8 cellular contexts compared by ENCODE assay signal in the genomic region with DNA sequence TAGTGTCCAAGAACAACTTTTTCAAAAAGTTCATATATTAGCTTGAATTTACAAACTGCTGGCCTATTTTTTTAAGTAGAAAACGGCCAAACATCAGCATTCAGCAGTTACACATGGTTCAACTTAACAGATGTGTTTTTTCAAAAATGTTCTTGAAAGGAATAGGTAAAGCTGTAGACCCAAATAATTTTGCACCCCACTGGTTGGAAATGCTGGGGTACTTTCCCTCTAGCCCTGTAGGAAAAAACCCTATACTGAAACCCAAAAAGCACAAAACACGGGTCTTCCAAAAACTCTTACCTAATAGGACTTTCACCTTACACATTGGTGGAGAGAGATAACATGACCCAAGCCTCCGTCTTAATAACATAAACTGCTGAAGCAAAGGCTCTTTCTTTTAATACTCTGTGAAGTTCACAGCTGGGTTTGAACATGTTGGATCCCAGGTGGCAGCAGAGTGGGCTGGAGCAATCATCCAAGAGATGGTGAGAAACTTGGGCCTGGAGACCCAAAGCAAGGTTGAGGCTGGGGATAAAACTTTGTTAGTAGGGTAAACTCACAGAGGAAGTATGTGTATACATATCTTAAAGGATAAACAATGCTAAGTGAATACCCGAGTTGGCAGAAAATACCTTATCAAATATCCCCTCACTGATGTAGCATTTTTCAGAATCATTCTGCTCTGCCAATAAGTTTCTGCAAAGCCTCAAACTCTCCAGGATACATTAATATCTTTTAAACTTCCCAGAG. TPM values are rescaled to one million over a fixed set of nuclear protein-coding genes. Genes with fewer than 3 reads are reported as not detected.
A peak's percentile ranks its signal among the peaks of the same experiment; 100 is the strongest.
DNase-seq lines count a peak whose midpoint lies in the region; TF ChIP-seq lines count a peak whose summit lies in the region.

No MANE protein-coding gene starts in this region.

- intact Hi-C loops in CD4-positive, alpha-beta memory T cell (cut with micrococcal nuclease), result loop anchor here (1.0 to 5.0 kb wide), 5 partner anchors 79 to 1580 kb away; partner anchors contain the start of genes ANXA7, ECD, FAM149B1 and KAT6B

- in situ Hi-C loops in ACHN (cut with HindIII; ENCODE audit: low pct_ligation_motif_present, low pct_unique_long_range_greater_than_20kb, low sequenced_read_pairs), result no loop called here

- DNase-seq in CD4-positive, alpha-beta memory T cell, result no peak
- DNase-seq in MG63, result peak; percentile 4
- DNase-seq in choroid plexus epithelial cell (ENCODE audit: low read depth), result peak; percentile 22
- DNase-seq in nephron progenitor cell, result no peak
- DNase-seq in nucleus accumbens (lab: John Stamatoyannopoulos, UW), result no peak
- DNase-seq in ACHN, result no peak
- DNase-seq in NK-92 (lab: John Stamatoyannopoulos, UW; ENCODE audit: unreplicated experiment), result no peak
- DNase-seq in NCI-H1694 treated with DMSO at 0.1 percent for 48 hours (lab: John Stamatoyannopoulos, UW), result no peak

- H3K36me3 Mint-ChIP-seq in CD4-positive, alpha-beta memory T cell, result peaks cover 24 to 69% of the 10 kb centered on the region in 2 donors
- H3K36me3 Mint-ChIP-seq in nephron progenitor cell (ENCODE audit: low read depth), result peaks cover 57% of the 10 kb centered on the region

- peak overlapping the region; percentile 94 to 99 (median 98) for H3K27ac Mint-ChIP-seq in CD4-positive, alpha-beta memory T cell
- peak overlapping the region; percentile 99 for H3K27ac Mint-ChIP-seq in nephron progenitor cell

- peak overlapping the region; percentile 96 to 99 (median 97) for H3K4me3 Mint-ChIP-seq in CD4-positive, alpha-beta memory T cell
- H3K4me3 Mint-ChIP-seq in nephron progenitor cell, result peak overlapping the region; percentile 97

- H3K27ac ChIP-seq in CD4-positive, alpha-beta memory T cell (ENCODE audit: low read depth, low read length), result peak overlapping the region; percentile 82

- peaks cover 38 to 82% (median 61%) of the 10 kb centered on the region in 4 donors for H3K4me1 Mint-ChIP-seq in CD4-positive, alpha-beta memory T cell
- peaks cover 65% of the 10 kb centered on the region for H3K4me1 Mint-ChIP-seq in nephron progenitor cell

- H3K4me3 ChIP-seq in CD4-positive, alpha-beta memory T cell (ENCODE audit: low read length in 2 of 2), result peak overlapping the region; percentile 53 to 87
- peak overlapping the region; percentile 88 for H3K4me3 ChIP-seq in MG63
- peak overlapping the region; percentile 92 for H3K4me3 ChIP-seq in choroid plexus epithelial cell (ENCODE audit: low read depth, low read length)

- TF ChIP-seq CTCF in choroid plexus epithelial cell (conservative IDR thresholded peaks at IDR 0.05; ENCODE audit: low read depth, low read length), result no peak
- no peak for TF ChIP-seq CTCF in nephron progenitor cell (IDR thresholded peaks at IDR 0.05)

- CTCF ChIA-PET in CD4-positive, alpha-beta memory T cell (lab: Charles Lee; ENCODE audit: partially characterized antibody), result interaction anchor here (0.9 to 1.7 kb wide), 3 partner anchors 14 to 247 kb away, joined by 3 to 4 read pairs (median 3); no protein-coding TSS in a partner anchor

- no peaks in the 10 kb centered on the region for H3K27me3 Mint-ChIP-seq in CD4-positive, alpha-beta memory T cell
- no peaks in the 10 kb centered on the region for H3K27me3 Mint-ChIP-seq in nephron progenitor cell (ENCODE audit: low read depth, poor library complexity)

- no peaks in the 10 kb centered on the region for H3K9me3 ChIP-seq in CD4-positive, alpha-beta memory T cell (ENCODE audit: control insufficient read depth in 1 of 2, low read length in 2 of 2)
- no peaks in the 10 kb centered on the region for H3K9me3 ChIP-seq in MG63

- POLR2A ChIA-PET in CD4-positive, alpha-beta memory T cell (lab: Charles Lee; ENCODE audit: partially characterized antibody), result interaction anchor here (0.6 to 2.8 kb wide), 13 partner anchors 8 to 496 kb away, joined by 3 to 15 read pairs (median 5); partner anchors contain the start of genes ANXA7, CFAP70, ECD and FAM149B1

- H3K9me3 Mint-ChIP-seq in CD4-positive, alpha-beta memory T cell, result no peaks in the 10 kb centered on the region
- H3K9me3 Mint-ChIP-seq in nephron progenitor cell, result no peaks in the 10 kb centered on the region

- H3K4me1 ChIP-seq in CD4-positive, alpha-beta memory T cell (ENCODE audit: insufficient read depth, low read length), result peaks cover 52% of the 10 kb centered on the region

- peaks cover 19% of the 10 kb centered on the region for H3K36me3 ChIP-seq in CD4-positive, alpha-beta memory T cell (ENCODE audit: insufficient read depth, low read length)
- H3K36me3 ChIP-seq in MG63, result peaks cover 75% of the 10 kb centered on the region

- H3K27me3 ChIP-seq in CD4-positive, alpha-beta memory T cell (ENCODE audit: insufficient read depth, low read length), result no peaks in the 10 kb centered on the region
- H3K27me3 ChIP-seq in MG63, result no peaks in the 10 kb centered on the region

RNA-seq across cellular contexts. Expression of gene DNAJC9, which starts 0.6 kb away (rescaled TPM):
- 10 to 100 TPM; 31.6 to 31.7 TPM for total RNA-seq in CD4-positive, alpha-beta memory T cell
- 10 to 100 TPM; 31.6 to 40.1 TPM for polyA plus RNA-seq in CD4-positive, alpha-beta memory T cell
- total RNA-seq in MG63 (2014; rRNA removed; shearing (Covaris generic); ENCODE audit: low replicate concordance), result 31.1 and 39.5 TPM in 2 replicates

RNA-seq across cellular contexts. Expression of gene MRPS16, which starts 4.8 kb away (rescaled TPM):
- 10 to 100 TPM; 44.9 to 47.1 TPM for total RNA-seq in CD4-positive, alpha-beta memory T cell
- polyA plus RNA-seq in CD4-positive, alpha-beta memory T cell, result 100 to 1,000 TPM in 1 of 2 donors, 10 to 100 TPM in 1; 96.4 to 104 TPM
- total RNA-seq in MG63 (2014; rRNA removed; shearing (Covaris generic); ENCODE audit: low replicate concordance), result 61.4 TPM in 2 replicates

Comparison
In these comparisons a context has a peak if more than half of its experiments do, and no peak if none do; other contexts are left out.
1. DNase-seq: peak in MG63 (single experiment) and choroid plexus epithelial cell (single experiment); none in CD4-positive, alpha-beta memory T cell (0 of 5), nephron progenitor cell (single experiment), nucleus accumbens (0 of 56), ACHN (single experiment), NK-92 (single experiment) and NCI-H1694 treated with DMSO at 0.1 percent for 48 hours (single experiment).
2. Peak in every context shown above with its lines, with median percentiles within 50 percentile points of each other: H3K4me3 ChIP-seq.